19 cellular contexts compared by ENCODE assay signal in genomic region chr7:152904698-152905097, GRCh38.
"Had no signal": no experiment of that assay in that cellular context is flagged by ENCODE, and none has a peak within 500 bp of the region (broad histone marks: within the 10 kb centered on the region; RNA-seq: fewer than 3 reads in every experiment).

No MANE protein-coding gene starts in this region.

- H3K36me3 ChIP-seq: esophagus muscularis mucosa, gastroesophageal sphincter, heart left ventricle, left lung, lower lobe of right lung had no signal

- H3K79me2 ChIP-seq: hepatocyte had no signal

- H2AFZ ChIP-seq: hepatocyte had no signal

- DNase-seq: dermis blood vessel endothelial cell; dorsolateral prefrontal cortex; effector CD4-positive, alpha-beta T cell; effector memory CD4-positive, alpha-beta T cell; foreskin keratinocyte; heart left ventricle; hypothalamus; immature natural killer cell; islet precursor cell; left cardiac atrium; left lung; left ventricle myocardium superior; lower lobe of right lung; mesenchymal stem cell; mucosa of descending colon had no signal

- H3K9me3 ChIP-seq: esophagus muscularis mucosa, gastroesophageal sphincter, heart left ventricle, left lung, lower lobe of right lung, mucosa of descending colon had no signal

- ATAC-seq: foreskin keratinocyte, gastroesophageal sphincter, heart left ventricle, left cardiac atrium, left lung, left ventricle myocardium superior, lower lobe of right lung, mucosa of descending colon had no signal

- H3K4me2 ChIP-seq: hepatocyte had no signal

- H3K27me3 ChIP-seq: dorsolateral prefrontal cortex, foreskin keratinocyte, gastroesophageal sphincter, hepatocyte, left lung had no signal

- H3K4me1 ChIP-seq: esophagus muscularis mucosa, foreskin keratinocyte, gastroesophageal sphincter, left lung, lower lobe of right lung had no signal

- H3K27ac ChIP-seq: coronary artery, dorsolateral prefrontal cortex, esophagus muscularis mucosa, foreskin keratinocyte, gastroesophageal sphincter, heart left ventricle, hepatocyte, left lung, lower lobe of right lung had no signal

- H3K4me3 ChIP-seq: coronary artery, dorsolateral prefrontal cortex, esophagus muscularis mucosa, gastroesophageal sphincter, heart left ventricle, hepatocyte, left lung, lower lobe of right lung, mucosa of descending colon had no signal
